ENCODE assay signal across 8 cellular contexts in the genomic region with DNA sequence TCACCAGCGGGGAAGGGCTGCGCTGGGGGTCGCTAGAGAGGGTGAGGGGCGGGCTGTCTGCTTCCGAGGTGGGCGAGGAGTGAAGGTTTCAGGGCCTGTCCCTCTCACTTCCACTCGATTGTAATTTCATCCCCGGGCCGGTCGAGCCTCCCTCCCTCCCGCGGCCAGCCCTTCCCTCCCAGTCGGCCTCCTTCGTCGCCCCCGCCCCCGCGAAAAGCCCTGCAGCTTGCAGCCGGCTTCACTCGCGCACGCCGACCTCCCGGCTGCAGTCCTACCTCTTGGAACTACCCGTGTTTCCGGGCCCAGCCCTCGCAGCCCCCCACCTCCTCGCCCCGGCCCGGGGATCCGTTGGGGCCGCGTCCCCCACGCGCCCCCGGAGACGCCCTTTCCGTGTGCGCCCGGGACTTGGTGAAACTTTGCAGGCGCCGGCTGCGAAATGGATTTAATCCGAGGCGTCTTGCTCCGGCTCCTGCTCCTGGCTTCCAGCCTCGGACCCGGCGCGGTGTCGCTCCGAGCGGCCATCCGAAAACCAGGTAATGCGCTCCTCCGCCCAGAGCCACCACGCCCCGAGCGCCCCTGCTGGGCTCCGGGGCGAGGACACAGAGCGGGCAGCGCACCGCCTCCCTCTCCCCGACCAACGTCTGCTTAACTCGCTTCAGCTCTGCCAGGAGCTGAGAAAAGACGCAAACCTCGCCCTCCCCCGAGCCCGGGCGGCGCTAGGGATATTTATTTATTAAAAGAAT. TPM values are rescaled to one million over a fixed set of nuclear protein-coding genes. Genes with fewer than 3 reads are reported as not detected.
A peak's percentile ranks its signal among the peaks of the same experiment; 100 is the strongest.
DNase-seq lines count a peak whose midpoint lies in the region; ATAC-seq and TF ChIP-seq lines count a peak whose summit lies in the region.

A gene (plus strand): TSS at position 241 of the 743 bp plus-strand sequence. CDS start 196 bp downstream, at position 437.

- H3K4me3 ChIP-seq in GM06990 (replicated peaks; ENCODE audit: low read depth, low read length): no peak within 1 kb of the TSS
- H3K4me3 ChIP-seq in mucosa of descending colon: no peak within 1 kb of the TSS

- no peaks in the 10 kb centered on the region for H3K4me1 ChIP-seq in mucosa of descending colon (ENCODE audit: low read depth)

- no peaks in the 10 kb centered on the region; the same call in 1 of the 2 replicates for H3K27me3 ChIP-seq in GM06990 (replicated peaks; ENCODE audit: control insufficient read depth, insufficient read depth, low read length)

- no peaks in the 10 kb centered on the region for H3K9me3 ChIP-seq in mucosa of descending colon

- H3K36me3 ChIP-seq in GM06990 (ENCODE audit: control insufficient read depth, insufficient read depth, low read length) (no peaks in the 10 kb centered on the region), mucosa of descending colon (ENCODE audit: low read depth) (no peaks in the 10 kb centered on the region)

- intact Hi-C loops in mucosa of descending colon (cut with DNase I, micrococcal nuclease): no loop called here

- TF ChIP-seq CTCF in GM06990 (IDR thresholded peaks at IDR 0.05; ENCODE audit: insufficient read depth, low read length, poor library complexity, severe bottlenecking) (no peak), mucosa of descending colon (IDR thresholded peaks at IDR 0.05) (no peak)

- DNase-seq in GM06990 (ENCODE audit: extremely low read depth, insufficient read length) (peak; percentile 6), NCI-H345 treated with DMSO at 0.1 percent for 48 hours (lab: John Stamatoyannopoulos, UW; ENCODE audit: unreplicated experiment) (peak; percentile 1), dermis blood vessel endothelial cell (peak; percentile 13), mucosa of descending colon (no peak), middle frontal gyrus (ENCODE audit: extremely low spot score, low spot score) (no peak)
- no peak for DNase-seq in effector CD4-positive, alpha-beta T cell

- ATAC-seq in mucosa of descending colon (peak; percentile 23), GM18868 (IDR thresholded peaks at IDR 0.05; ENCODE audit: unreplicated experiment) (no peak), HG03571 (IDR thresholded peaks at IDR 0.05; ENCODE audit: unreplicated experiment) (no peak)

RNA-seq across cellular contexts. Expression of the gene that starts here (rescaled TPM):
- total RNA-seq in dermis blood vessel endothelial cell (0.09 and 0.85 TPM in 2 replicates), mucosa of descending colon (1 to 10 TPM in 1 of 3 donors, under 1 TPM in 2; 0.46 to 2.1 (median 0.84) TPM)

Comparison
In these comparisons a context has a peak if more than half of its experiments do, and no peak if none do; other contexts are left out.
1. Peak in DNase-seq in dermis blood vessel endothelial cell; RNA of the gene not detected or under 1 TPM.
2. DNase-seq: peak in GM06990 (single experiment) and NCI-H345 treated with DMSO at 0.1 percent for 48 hours (single experiment); none in mucosa of descending colon (0 of 3), effector CD4-positive, alpha-beta T cell (single experiment) and middle frontal gyrus (single experiment).